Comparison of ENCODE assay signal across 17 cellular contexts in genomic region chr14:71525663-71526246, GRCh38.
"Had no signal": no experiment of that assay in that cellular context is flagged by ENCODE, and none has a peak within 500 bp of the region (broad histone marks: within the 10 kb centered on the region; RNA-seq: fewer than 3 reads in every experiment).

No MANE protein-coding gene starts in this region.

- H3K27ac ChIP-seq: brain microvascular endothelial cell, left ventricle myocardium inferior, skin epidermis, upper lobe of right lung had no signal

- DNase-seq: activated CD4-positive, alpha-beta T cell treated with anti-CD3 and anti-CD28 coated beads for 48 hours; activated CD8-positive, alpha-beta memory T cell treated with anti-CD3 and anti-CD28 coated beads, Interleukin-2, amount 50 U/mL, for 48 hours; activated naive CD8-positive, alpha-beta T cell treated with anti-CD3 and anti-CD28 coated beads, Interleukin-2, amount 10 ng/mL, durations not matched to agents 7 days and 5 days; anterior cingulate cortex; brain microvascular endothelial cell; effector CD8-positive, alpha-beta T cell; foreskin fibroblast; hippocampal formation; left ventricle myocardium inferior; natural killer cell; posterior cingulate gyrus; stimulated activated CD4-positive, alpha-beta T cell treated with anti-CD3 and anti-CD28 coated beads, Interleukin-15, amount 100 ng/mL, for 24 hours; stimulated activated CD4-positive, alpha-beta T cell treated with anti-CD3 and anti-CD28 coated beads, Interleukin-4, amount 100 ng/mL, for 24 hours; stimulated activated naive CD8-positive, alpha-beta T cell treated with anti-CD3 and anti-CD28 coated beads, Interleukin-15, Interleukin-2, amounts not matched to agents 100 U/mL and 50 U/mL, for 24 hours; T-helper 1 cell; upper lobe of right lung had no signal

- H3K36me3 ChIP-seq: brain microvascular endothelial cell, left ventricle myocardium inferior, upper lobe of right lung had no signal

- H3K4me3 ChIP-seq: left ventricle myocardium inferior, skin epidermis, upper lobe of right lung had no signal

- H3K9me3 ChIP-seq: left ventricle myocardium inferior, upper lobe of right lung had no signal

- H3K27me3 ChIP-seq: brain microvascular endothelial cell, upper lobe of right lung had no signal

- H3K4me1 ChIP-seq: upper lobe of right lung had no signal

- ATAC-seq: natural killer cell; stimulated activated naive CD8-positive, alpha-beta T cell treated with anti-CD3 and anti-CD28 coated beads, Interleukin-15, Interleukin-2, amounts not matched to agents 100 U/mL and 50 U/mL, for 24 hours; upper lobe of right lung had no signal
